In the genomic region with DNA sequence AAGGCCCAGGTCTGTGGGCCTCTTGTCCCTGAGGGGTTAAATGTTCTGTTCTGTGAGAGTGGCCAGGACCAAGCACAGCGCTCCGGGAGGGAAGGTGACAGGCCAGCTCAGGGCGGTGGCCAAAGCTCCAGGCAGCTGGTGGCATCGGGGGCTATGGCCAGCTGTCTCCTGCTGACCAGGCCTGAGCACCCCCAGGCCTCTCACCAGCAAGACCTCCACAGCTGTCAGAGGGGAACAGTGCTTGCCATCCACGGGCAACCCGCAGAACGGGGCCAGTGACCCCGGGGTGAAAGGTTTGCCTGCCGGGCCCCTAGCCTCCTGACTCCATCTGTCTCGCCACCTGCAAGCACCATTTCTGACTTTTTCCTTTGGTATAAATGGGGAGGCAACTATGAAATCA, we compare ENCODE assay signal across 24 cellular contexts. TPM values are rescaled to one million over a fixed set of nuclear protein-coding genes. Genes with fewer than 3 reads are reported as not detected.
"Had no signal": no experiment of that assay in that cellular context is flagged by ENCODE, and none has a peak within 500 bp of the region (broad histone marks: within the 10 kb centered on the region; RNA-seq: fewer than 3 reads in every experiment).

No MANE protein-coding gene starts in this region.

- H3K36me3 Mint-ChIP-seq: mesothelial cell of epicardium had no signal

- H3K4me1 ChIP-seq: foreskin keratinocyte, left lung, lower lobe of right lung had no signal

- H3K9me3 Mint-ChIP-seq: mesothelial cell of epicardium had no signal

- DNase-seq: dermis blood vessel endothelial cell; dorsolateral prefrontal cortex; effector CD4-positive, alpha-beta T cell; effector memory CD4-positive, alpha-beta T cell; foreskin keratinocyte; head of caudate nucleus; heart right ventricle; hippocampal formation; left cardiac atrium; left lung; left ventricle myocardium superior; lower lobe of right lung; mesenchymal stem cell; mucosa of descending colon had no signal

- ATAC-seq: foreskin keratinocyte, gastroesophageal sphincter, heart right ventricle, left cardiac atrium, left lung, left ventricle myocardium superior, mucosa of descending colon had no signal

- H3K27ac ChIP-seq: coronary artery, dorsolateral prefrontal cortex, esophagus muscularis mucosa, foreskin keratinocyte, gastroesophageal sphincter, heart right ventricle, left lung, lower lobe of right lung had no signal

- H3K4me3 Mint-ChIP-seq: mesothelial cell of epicardium had no signal

- H3K27me3 ChIP-seq: esophagus muscularis mucosa, foreskin keratinocyte had no signal

- H3K27ac Mint-ChIP-seq: mesothelial cell of epicardium had no signal

- H3K9me3 ChIP-seq: esophagus muscularis mucosa, gastroesophageal sphincter, heart right ventricle, left lung, lower lobe of right lung, mucosa of descending colon had no signal

- H3K36me3 ChIP-seq: esophagus muscularis mucosa, gastroesophageal sphincter, heart right ventricle, left lung, lower lobe of right lung had no signal

- H3K4me3 ChIP-seq: coronary artery, dorsolateral prefrontal cortex, esophagus muscularis mucosa, gastroesophageal sphincter, heart right ventricle, left lung, lower lobe of right lung, mucosa of descending colon had no signal

RNA-seq across cellular contexts. Expression of a gene that starts 46.0 kb away (rescaled TPM):
- total RNA-seq: dermis blood vessel endothelial cell, endothelial cell of umbilical vein, epithelial cell of proximal tubule, fibroblast of villous mesenchyme, foreskin keratinocyte, kidney epithelial cell, lung microvascular endothelial cell had no signal
- polyA plus RNA-seq: endothelial cell of umbilical vein, foreskin keratinocyte, keratinocyte had no signal
